ENCODE assay signal across 1 cellular context in genomic region chr14:100375963-100376735, GRCh38.
A peak's percentile ranks its signal among the peaks of the same experiment; 100 is the strongest.
TF ChIP-seq lines count a peak whose summit lies in the region.

Gene WDR25, plus strand, starts transcription at chr14:100376485.

TF ChIP-seq in HepG2, 621 proteins besides CTCF, POLR2A, EP300 and RAD21 (continued from another document and continues in another):
- TF ChIP-seq ZMYM3 (CRISPR knock-in tag; IDR thresholded peaks at IDR 0.05), result no peak; the same call in 1 of the 2 replicates
- TF ChIP-seq TRIM24 (CRISPR knock-in tag; IDR thresholded peaks at IDR 0.05), result no peak
- peak; percentile 68 for TF ChIP-seq TEAD3 (CRISPR knock-in tag; optimal IDR thresholded peaks at IDR 0.05; ENCODE audit: borderline replicate concordance)
- peak; percentile 64; the same call in 1 of the 2 replicates for TF ChIP-seq KDM5B (CRISPR knock-in tag; IDR thresholded peaks at IDR 0.05; ENCODE audit: borderline replicate concordance)
- peak; percentile 91 for TF ChIP-seq CREB1 (IDR thresholded peaks at IDR 0.05)
- peak; percentile 89 for TF ChIP-seq CREB1 (CRISPR knock-in tag; IDR thresholded peaks at IDR 0.05)
- TF ChIP-seq ZBTB20 (CRISPR knock-in tag; IDR thresholded peaks at IDR 0.05; ENCODE audit: borderline replicate concordance, low read depth), result peak; percentile 60; the same call in 1 of the 2 replicates
- no peak for TF ChIP-seq KDM4B (CRISPR knock-in tag; IDR thresholded peaks at IDR 0.05)
- TF ChIP-seq ARNT (IDR thresholded peaks at IDR 0.05), result no peak
- no peak; the same call in 1 of the 2 replicates for TF ChIP-seq ZNF263 (CRISPR knock-in tag; IDR thresholded peaks at IDR 0.05)
- peak; percentile 64 for TF ChIP-seq ZFP82 (CRISPR knock-in tag; IDR thresholded peaks at IDR 0.05; ENCODE audit: borderline replicate concordance)
- peak; percentile 76; the same call in 1 of the 2 replicates for TF ChIP-seq TFDP2 (CRISPR knock-in tag; IDR thresholded peaks at IDR 0.05)
- TF ChIP-seq SP1 (IDR thresholded peaks at IDR 0.05), result no peak
- TF ChIP-seq SP1 (CRISPR knock-in tag; IDR thresholded peaks at IDR 0.05), result peak; percentile 96
- no peak for TF ChIP-seq CBX2 (IDR thresholded peaks at IDR 0.05; ENCODE audit: low read depth, low read length)
- TF ChIP-seq CBX2 (CRISPR knock-in tag; IDR thresholded peaks at IDR 0.05; ENCODE audit: low read depth), result no peak
- no peak for TF ChIP-seq ZNF879 (CRISPR knock-in tag; IDR thresholded peaks at IDR 0.05)
- TF ChIP-seq, protein P1, sequence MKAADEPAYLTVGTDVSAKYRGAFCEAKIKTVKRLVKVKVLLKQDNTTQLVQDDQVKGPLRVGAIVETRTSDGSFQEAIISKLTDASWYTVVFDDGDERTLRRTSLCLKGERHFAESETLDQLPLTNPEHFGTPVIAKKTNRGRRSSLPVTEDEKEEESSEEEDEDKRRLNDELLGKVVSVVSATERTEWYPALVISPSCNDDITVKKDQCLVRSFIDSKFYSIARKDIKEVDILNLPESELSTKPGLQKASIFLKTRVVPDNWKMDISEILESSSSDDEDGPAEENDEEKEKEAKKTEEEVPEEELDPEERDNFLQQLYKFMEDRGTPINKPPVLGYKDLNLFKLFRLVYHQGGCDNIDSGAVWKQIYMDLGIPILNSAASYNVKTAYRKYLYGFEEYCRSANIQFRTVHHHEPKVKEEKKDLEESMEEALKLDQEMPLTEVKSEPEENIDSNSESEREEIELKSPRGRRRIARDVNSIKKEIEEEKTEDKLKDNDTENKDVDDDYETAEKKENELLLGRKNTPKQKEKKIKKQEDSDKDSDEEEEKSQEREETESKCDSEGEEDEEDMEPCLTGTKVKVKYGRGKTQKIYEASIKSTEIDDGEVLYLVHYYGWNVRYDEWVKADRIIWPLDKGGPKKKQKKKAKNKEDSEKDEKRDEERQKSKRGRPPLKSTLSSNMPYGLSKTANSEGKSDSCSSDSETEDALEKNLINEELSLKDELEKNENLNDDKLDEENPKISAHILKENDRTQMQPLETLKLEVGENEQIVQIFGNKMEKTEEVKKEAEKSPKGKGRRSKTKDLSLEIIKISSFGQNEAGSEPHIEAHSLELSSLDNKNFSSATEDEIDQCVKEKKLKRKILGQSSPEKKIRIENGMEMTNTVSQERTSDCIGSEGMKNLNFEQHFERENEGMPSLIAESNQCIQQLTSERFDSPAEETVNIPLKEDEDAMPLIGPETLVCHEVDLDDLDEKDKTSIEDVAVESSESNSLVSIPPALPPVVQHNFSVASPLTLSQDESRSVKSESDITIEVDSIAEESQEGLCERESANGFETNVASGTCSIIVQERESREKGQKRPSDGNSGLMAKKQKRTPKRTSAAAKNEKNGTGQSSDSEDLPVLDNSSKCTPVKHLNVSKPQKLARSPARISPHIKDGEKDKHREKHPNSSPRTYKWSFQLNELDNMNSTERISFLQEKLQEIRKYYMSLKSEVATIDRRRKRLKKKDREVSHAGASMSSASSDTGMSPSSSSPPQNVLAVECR (CRISPR knock-in tag; IDR thresholded peaks at IDR 0.05; ENCODE audit: borderline replicate concordance), result peak; percentile 98
- no peak for TF ChIP-seq ZNF883 (CRISPR knock-in tag; IDR thresholded peaks at IDR 0.05; ENCODE audit: not compliant biosample characterization)
- TF ChIP-seq, protein P2, sequence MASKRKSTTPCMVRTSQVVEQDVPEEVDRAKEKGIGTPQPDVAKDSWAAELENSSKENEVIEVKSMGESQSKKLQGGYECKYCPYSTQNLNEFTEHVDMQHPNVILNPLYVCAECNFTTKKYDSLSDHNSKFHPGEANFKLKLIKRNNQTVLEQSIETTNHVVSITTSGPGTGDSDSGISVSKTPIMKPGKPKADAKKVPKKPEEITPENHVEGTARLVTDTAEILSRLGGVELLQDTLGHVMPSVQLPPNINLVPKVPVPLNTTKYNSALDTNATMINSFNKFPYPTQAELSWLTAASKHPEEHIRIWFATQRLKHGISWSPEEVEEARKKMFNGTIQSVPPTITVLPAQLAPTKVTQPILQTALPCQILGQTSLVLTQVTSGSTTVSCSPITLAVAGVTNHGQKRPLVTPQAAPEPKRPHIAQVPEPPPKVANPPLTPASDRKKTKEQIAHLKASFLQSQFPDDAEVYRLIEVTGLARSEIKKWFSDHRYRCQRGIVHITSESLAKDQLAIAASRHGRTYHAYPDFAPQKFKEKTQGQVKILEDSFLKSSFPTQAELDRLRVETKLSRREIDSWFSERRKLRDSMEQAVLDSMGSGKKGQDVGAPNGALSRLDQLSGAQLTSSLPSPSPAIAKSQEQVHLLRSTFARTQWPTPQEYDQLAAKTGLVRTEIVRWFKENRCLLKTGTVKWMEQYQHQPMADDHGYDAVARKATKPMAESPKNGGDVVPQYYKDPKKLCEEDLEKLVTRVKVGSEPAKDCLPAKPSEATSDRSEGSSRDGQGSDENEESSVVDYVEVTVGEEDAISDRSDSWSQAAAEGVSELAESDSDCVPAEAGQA (IDR thresholded peaks at IDR 0.05; ENCODE audit: low read depth), result peak; percentile 77; the same call in 1 of the 2 replicates
- TF ChIP-seq, protein P2 (CRISPR knock-in tag; IDR thresholded peaks at IDR 0.05; ENCODE audit: borderline replicate concordance), result no peak
- TF ChIP-seq SALL2 (CRISPR knock-in tag; IDR thresholded peaks at IDR 0.05), result 0 out of 2 replicates have a peak, but pooled peaks have one; percentile 72
- no peak for TF ChIP-seq ZSCAN30 (CRISPR knock-in tag; IDR thresholded peaks at IDR 0.05)
- TF ChIP-seq, protein P3, sequence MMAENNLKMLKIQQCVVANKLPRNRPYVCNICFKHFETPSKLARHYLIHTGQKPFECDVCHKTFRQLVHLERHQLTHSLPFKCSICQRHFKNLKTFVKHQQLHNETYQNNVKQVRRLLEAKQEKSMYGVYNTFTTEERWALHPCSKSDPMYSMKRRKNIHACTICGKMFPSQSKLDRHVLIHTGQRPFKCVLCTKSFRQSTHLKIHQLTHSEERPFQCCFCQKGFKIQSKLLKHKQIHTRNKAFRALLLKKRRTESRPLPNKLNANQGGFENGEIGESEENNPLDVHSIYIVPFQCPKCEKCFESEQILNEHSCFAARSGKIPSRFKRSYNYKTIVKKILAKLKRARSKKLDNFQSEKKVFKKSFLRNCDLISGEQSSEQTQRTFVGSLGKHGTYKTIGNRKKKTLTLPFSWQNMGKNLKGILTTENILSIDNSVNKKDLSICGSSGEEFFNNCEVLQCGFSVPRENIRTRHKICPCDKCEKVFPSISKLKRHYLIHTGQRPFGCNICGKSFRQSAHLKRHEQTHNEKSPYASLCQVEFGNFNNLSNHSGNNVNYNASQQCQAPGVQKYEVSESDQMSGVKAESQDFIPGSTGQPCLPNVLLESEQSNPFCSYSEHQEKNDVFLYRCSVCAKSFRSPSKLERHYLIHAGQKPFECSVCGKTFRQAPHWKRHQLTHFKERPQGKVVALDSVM (CRISPR knock-in tag; IDR thresholded peaks at IDR 0.05), result no peak
- TF ChIP-seq ARNT2 (CRISPR knock-in tag; IDR thresholded peaks at IDR 0.05; ENCODE audit: low read depth), result peak; percentile 73
- no peak for TF ChIP-seq SRSF4 (IDR thresholded peaks at IDR 0.05; ENCODE audit: low read depth, low read length, poor library complexity, severe bottlenecking)
- TF ChIP-seq, protein P4, sequence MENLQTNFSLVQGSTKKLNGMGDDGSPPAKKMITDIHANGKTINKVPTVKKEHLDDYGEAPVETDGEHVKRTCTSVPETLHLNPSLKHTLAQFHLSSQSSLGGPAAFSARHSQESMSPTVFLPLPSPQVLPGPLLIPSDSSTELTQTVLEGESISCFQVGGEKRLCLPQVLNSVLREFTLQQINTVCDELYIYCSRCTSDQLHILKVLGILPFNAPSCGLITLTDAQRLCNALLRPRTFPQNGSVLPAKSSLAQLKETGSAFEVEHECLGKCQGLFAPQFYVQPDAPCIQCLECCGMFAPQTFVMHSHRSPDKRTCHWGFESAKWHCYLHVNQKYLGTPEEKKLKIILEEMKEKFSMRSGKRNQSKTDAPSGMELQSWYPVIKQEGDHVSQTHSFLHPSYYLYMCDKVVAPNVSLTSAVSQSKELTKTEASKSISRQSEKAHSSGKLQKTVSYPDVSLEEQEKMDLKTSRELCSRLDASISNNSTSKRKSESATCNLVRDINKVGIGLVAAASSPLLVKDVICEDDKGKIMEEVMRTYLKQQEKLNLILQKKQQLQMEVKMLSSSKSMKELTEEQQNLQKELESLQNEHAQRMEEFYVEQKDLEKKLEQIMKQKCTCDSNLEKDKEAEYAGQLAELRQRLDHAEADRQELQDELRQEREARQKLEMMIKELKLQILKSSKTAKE (CRISPR knock-in tag; IDR thresholded peaks at IDR 0.05; ENCODE audit: borderline replicate concordance), result no peak
- TF ChIP-seq ZBTB37 (CRISPR knock-in tag; IDR thresholded peaks at IDR 0.05), result no peak
- TF ChIP-seq THAP11 (CRISPR knock-in tag; IDR thresholded peaks at IDR 0.05), result peak; percentile 93
- no peak for TF ChIP-seq MLLT10 (CRISPR knock-in tag; IDR thresholded peaks at IDR 0.05)
- no peak for TF ChIP-seq HOXA9 (CRISPR knock-in tag; IDR thresholded peaks at IDR 0.05; ENCODE audit: borderline replicate concordance)
- TF ChIP-seq, protein P5, sequence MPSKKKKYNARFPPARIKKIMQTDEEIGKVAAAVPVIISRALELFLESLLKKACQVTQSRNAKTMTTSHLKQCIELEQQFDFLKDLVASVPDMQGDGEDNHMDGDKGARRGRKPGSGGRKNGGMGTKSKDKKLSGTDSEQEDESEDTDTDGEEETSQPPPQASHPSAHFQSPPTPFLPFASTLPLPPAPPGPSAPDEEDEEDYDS (CRISPR knock-in tag; IDR thresholded peaks at IDR 0.05), result peak; percentile 73
- peak; percentile 62; the same call in 1 of the 2 replicates for TF ChIP-seq ZMYM4 (CRISPR knock-in tag; IDR thresholded peaks at IDR 0.05)
- TF ChIP-seq ZNF713 (CRISPR knock-in tag; IDR thresholded peaks at IDR 0.05), result 0 out of 2 replicates have a peak, but pooled peaks have one; percentile 33
- TF ChIP-seq RARG (CRISPR knock-in tag; IDR thresholded peaks at IDR 0.05; ENCODE audit: low read depth), result no peak
- TF ChIP-seq, protein P6, sequence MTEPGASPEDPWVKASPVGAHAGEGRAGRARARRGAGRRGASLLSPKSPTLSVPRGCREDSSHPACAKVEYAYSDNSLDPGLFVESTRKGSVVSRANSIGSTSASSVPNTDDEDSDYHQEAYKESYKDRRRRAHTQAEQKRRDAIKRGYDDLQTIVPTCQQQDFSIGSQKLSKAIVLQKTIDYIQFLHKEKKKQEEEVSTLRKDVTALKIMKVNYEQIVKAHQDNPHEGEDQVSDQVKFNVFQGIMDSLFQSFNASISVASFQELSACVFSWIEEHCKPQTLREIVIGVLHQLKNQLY (CRISPR knock-in tag; IDR thresholded peaks at IDR 0.05), result peak; percentile 64; the same call in 1 of the 2 replicates
- 0 out of 2 replicates have a peak, but pooled peaks have one; percentile 49 for TF ChIP-seq SAFB2 (CRISPR knock-in tag; IDR thresholded peaks at IDR 0.05; ENCODE audit: borderline replicate concordance, low read depth)
- TF ChIP-seq ZNF569 (CRISPR knock-in tag; IDR thresholded peaks at IDR 0.05; ENCODE audit: borderline replicate concordance), result no peak
- no peak for TF ChIP-seq CEBPZ (IDR thresholded peaks at IDR 0.05; ENCODE audit: low read length)
- TF ChIP-seq ZNF839 (CRISPR knock-in tag; IDR thresholded peaks at IDR 0.05; ENCODE audit: borderline replicate concordance), result no peak
